In genomic region chr9:106324596-106325280, GRCh38 we compare ENCODE assay signal across 26 cellular contexts.
DNase-seq lines count a peak whose midpoint lies in the region; ATAC-seq, FAIRE-seq and TF ChIP-seq lines count a peak whose summit lies in the region.
"Had no signal": no experiment of that assay in that cellular context is flagged by ENCODE, and none has a peak within 500 bp of the region (broad histone marks: within the 10 kb centered on the region; RNA-seq: fewer than 3 reads in every experiment).

No MANE protein-coding gene starts in this region.

- H3K18ac ChIP-seq in neuronal stem cell (ENCODE audit: low read length), result peak overlapping the region; percentile 73

- no peak overlapping the region for H2BK5ac ChIP-seq in neuronal stem cell (ENCODE audit: low read length)

- no peaks in the 10 kb centered on the region for H3K36me3 ChIP-seq in GM12878 (ENCODE audit: control insufficient read depth in 2 of 2, insufficient read depth in 2 of 2, low read length in 1 of 2)
- no peaks in the 10 kb centered on the region for H3K36me3 ChIP-seq in neuronal stem cell (replicated peaks in 1 of 2; ENCODE audit: control insufficient read depth in 2 of 2, insufficient read depth in 2 of 2, low read length in 2 of 2)
- H3K36me3 ChIP-seq in kidney (ENCODE audit: control insufficient read depth in 1 of 2, insufficient read depth in 2 of 2, low read length in 2 of 2), result no peaks in the 10 kb centered on the region

- H3K79me1 ChIP-seq in neuronal stem cell (ENCODE audit: low read depth, low read length), result no peaks in the 10 kb centered on the region

- no peak overlapping the region for H2BK12ac ChIP-seq in neuronal stem cell (ENCODE audit: low read length)

- H4K91ac ChIP-seq in neuronal stem cell (ENCODE audit: low read depth, low read length, poor library complexity), result no peak overlapping the region

- FAIRE-seq in GM12878 (lab: Jason Lieb, UNC) (no peak), kidney (lab: Jason Lieb, UNC) (no peak)
- FAIRE-seq: A204.1, GM12892 had no signal

- no peak overlapping the region for H2AK5ac ChIP-seq in neuronal stem cell (ENCODE audit: low read depth, low read length)

- H2AFZ ChIP-seq in GM12878 (ENCODE audit: control insufficient read depth, low read depth, low read length) (no peak overlapping the region), neuronal stem cell (ENCODE audit: low read length) (peak overlapping the region; percentile 30)

- H3K4me2 ChIP-seq in GM12878 (ENCODE audit: control insufficient read depth, insufficient read depth), result no peak overlapping the region
- H3K4me2 ChIP-seq in neuronal stem cell (ENCODE audit: insufficient read depth, low read length, poor library complexity, severe bottlenecking), result no peak overlapping the region

- CTCF ChIA-PET in GM12878 (lab: Yijun Ruan, JAX), result interaction anchor here (0.8 to 1.6 kb wide), 4 partner anchors 15 to 39 kb away, joined by 3 to 6 read pairs (median 4); no protein-coding TSS in a partner anchor

- peak; percentile 39 for DNase-seq in Ammon's horn (ENCODE audit: low spot score)
- no peak for DNase-seq in GM12878 (ENCODE audit: low read depth, low spot score)
- peak; percentile 64 for DNase-seq in islet precursor cell
- DNase-seq in neuronal stem cell (ENCODE audit: low spot score), result no peak
- DNase-seq in kidney, result no peak
- DNase-seq in amniotic stem cell (lab: John Stamatoyannopoulos, UW), result no peak
- no peak for DNase-seq in SKM-1 treated with dmso at 0.1 percent for 144 hours (lab: John Stamatoyannopoulos, UW; ENCODE audit: unreplicated experiment)
- DNase-seq: activated CD8-positive, alpha-beta T cell treated with anti-CD3 and anti-CD28 coated beads, Interleukin-2, amount 10 ng/mL, durations not matched to agents 7 days and 5 days; activated naive CD8-positive, alpha-beta T cell treated with anti-CD3 and anti-CD28 coated beads, Interleukin-2, amount 10 ng/mL, durations not matched to agents 7 days and 5 days; CD4-positive, alpha-beta T cell; effector memory CD8-positive, alpha-beta T cell; EL; foreskin keratinocyte; MM.1S; mucosa of descending colon; NCI-H2029; NCI-H774; stimulated activated CD4-positive, alpha-beta T cell treated with anti-CD3 and anti-CD28 coated beads, Interleukin-15, amount 100 ng/mL, for 24 hours; stimulated activated naive CD4-positive, alpha-beta T cell treated with Interleukin-2 at 50 U/mL for 16 hours; T-helper 2 cell had no signal

- SMC1A ChIA-PET in GM12878 (lab: Charles Lee; ENCODE audit: uncharacterized antibody, unreplicated experiment), result interaction anchor here (0.6 to 4.9 kb wide), 8 partner anchors 9 to 870 kb away, joined by 3 to 50 read pairs (median 6); no protein-coding TSS in a partner anchor

- no peak overlapping the region for H3K27ac ChIP-seq in GM12878 (ENCODE audit: control insufficient read depth, insufficient read depth)
- peak overlapping the region; percentile 80 for H3K27ac ChIP-seq in neuronal stem cell (replicated peaks; ENCODE audit: low read length)
- H3K27ac ChIP-seq in kidney (ENCODE audit: low read depth in 2 of 2, low read length in 2 of 2), result no peak overlapping the region
- H3K27ac ChIP-seq: foreskin keratinocyte, KMS-11, SK-N-MC had no signal

- no peak for TF ChIP-seq POLR2A in GM12878 (IDR thresholded peaks at IDR 0.05; ENCODE audit: low read depth, low read length)

- RAD21 ChIA-PET in GM12878 (lab: Charles Lee; ENCODE audit: unreplicated experiment), result interaction anchor here (1.7 to 4.6 kb wide), 3 partner anchors 10 to 19 kb away, joined by 6 to 47 read pairs (median 8); no protein-coding TSS in a partner anchor

- H3K4me1 ChIP-seq in GM12878 (ENCODE audit: control insufficient read depth, insufficient read depth, low read length), result no peaks in the 10 kb centered on the region
- H3K4me1 ChIP-seq in neuronal stem cell (ENCODE audit: control insufficient read depth in 2 of 2, insufficient read depth in 1 of 2, low read depth in 1 of 2, low read length in 2 of 2), result peaks cover 21 to 45% of the 10 kb centered on the region in 2 donors
- H3K4me1 ChIP-seq in kidney (ENCODE audit: control insufficient read depth in 1 of 2, insufficient read depth in 1 of 2, low read depth in 1 of 2, low read length in 2 of 2), result no peaks in the 10 kb centered on the region
- H3K4me1 ChIP-seq: foreskin keratinocyte had no signal

- WGBS in GM12878 (ENCODE audit: insufficient coverage, insufficient replicate concordance, low lambda C conversion rate, missing lambda C conversion rate), result 1% methylated on average over 7 of the region's 7 CpGs
- no CpG with 5 or more reads among the region's 7 CpGs for WGBS in neuronal stem cell (ENCODE audit: extremely low coverage in 2 of 2, insufficient read length in 2 of 2, insufficient replicate concordance in 1 of 2), 2 donors

- no peak overlapping the region for H3K4ac ChIP-seq in neuronal stem cell (ENCODE audit: low read length)

- H3K27me3 ChIP-seq in GM12878 (replicated peaks in 1 of 2; ENCODE audit: control insufficient read depth in 2 of 2, insufficient read depth in 2 of 2, low read length in 1 of 2), result no peaks in the 10 kb centered on the region
- H3K27me3 ChIP-seq in neuronal stem cell (ENCODE audit: control insufficient read depth in 3 of 3, insufficient read depth in 3 of 3, low read depth in 1 of 3, low read length in 3 of 3), result no peaks in the 10 kb centered on the region

- H4K8ac ChIP-seq in neuronal stem cell (ENCODE audit: low read depth, low read length), result no peak overlapping the region

- TF ChIP-seq EP300 in GM12878 (IDR thresholded peaks at IDR 0.05; ENCODE audit: borderline replicate concordance in 1 of 2, control insufficient read depth in 1 of 2, low read depth in 2 of 2, low read length in 2 of 2), result no peak

- no peak overlapping the region for H3K14ac ChIP-seq in neuronal stem cell (ENCODE audit: low read length)

- H3K4me3 ChIP-seq in GM12878 (no peak overlapping the region), neuronal stem cell (ENCODE audit: low read length in 2 of 2) (no peak overlapping the region), kidney (ENCODE audit: low read length in 2 of 2) (no peak overlapping the region)
- H3K4me3 ChIP-seq: mucosa of descending colon, SK-N-MC had no signal

- no peaks in the 10 kb centered on the region for H3K79me2 ChIP-seq in GM12878 (ENCODE audit: control insufficient read depth, insufficient read depth, low read length)

- TF ChIP-seq CTCF in GM12878 (IDR thresholded peaks at IDR 0.05 in 2 of 3, conservative IDR thresholded peaks at IDR 0.05 in 1 of 3; ENCODE audit: control insufficient read depth in 2 of 3, extremely low read depth in 1 of 3, insufficient read depth in 1 of 3, low read depth in 3 of 3, low read length in 3 of 3) (no peak), kidney (IDR thresholded peaks at IDR 0.05; ENCODE audit: borderline replicate concordance, extremely low read depth, insufficient read depth) (no peak)

- ATAC-seq in GM12878 (peak; percentile 4; the same call in 1 of the 3 replicates), HG03175 (IDR thresholded peaks at IDR 0.05; ENCODE audit: unreplicated experiment) (no peak)
- ATAC-seq: activated CD8-positive, alpha-beta T cell treated with anti-CD3 and anti-CD28 coated beads, Interleukin-2, amount 10 ng/mL, durations not matched to agents 7 days and 5 days; effector memory CD8-positive, alpha-beta T cell; foreskin keratinocyte; mucosa of descending colon; natural killer cell treated with Interleukin-12 subunit alpha and Interleukin-12 subunit beta and Interleukin-15 and Interleukin-18, amount 100 ng/mL, for 72 hours had no signal

- no peaks in the 10 kb centered on the region for H4K20me1 ChIP-seq in GM12878 (ENCODE audit: control insufficient read depth, insufficient read depth)

- in situ Hi-C loops in GM12878 (cut with MboI), result no loop called here

- no peak overlapping the region for H3K23ac ChIP-seq in neuronal stem cell (ENCODE audit: low read depth, low read length, poor library complexity)

- no peak overlapping the region for H3K9ac ChIP-seq in GM12878 (ENCODE audit: control insufficient read depth, insufficient read depth, low read length)
- H3K9ac ChIP-seq in neuronal stem cell (ENCODE audit: low read depth, low read length, poor library complexity), result no peak overlapping the region
- H3K9ac ChIP-seq in kidney (ENCODE audit: low read length in 2 of 2), result no peak overlapping the region
- H3K9ac ChIP-seq: KMS-11 had no signal

- intact Hi-C loops in GM12878 (cut with micrococcal nuclease; ENCODE audit: unreplicated experiment), result loop anchor here (5.0 kb wide), 1 partner anchor 98 kb away; no protein-coding TSS in a partner anchor
- intact Hi-C loops in kidney (cut with DNase I), result no loop called here

- H2BK120ac ChIP-seq in neuronal stem cell (ENCODE audit: low read depth, low read length), result no peak overlapping the region

- no peak overlapping the region for H2BK15ac ChIP-seq in neuronal stem cell (ENCODE audit: low read length)

- POLR2A ChIA-PET in GM12878 (lab: Charles Lee), result interaction anchor here (1.2 to 2.7 kb wide), 3 partner anchors 10 to 163 kb away, joined by 4 to 15 read pairs (median 4); no protein-coding TSS in a partner anchor

- no peak for TF ChIP-seq RAD21 in GM12878 (IDR thresholded peaks at IDR 0.05; ENCODE audit: insufficient read depth, low read depth, low read length)

- no TSS peak for BruUV-seq in GM12878 (replicated peaks; lab: Mats Ljungman, UMichigan)

- H3K9me3 ChIP-seq in GM12878 (replicated peaks; ENCODE audit: control insufficient read depth, insufficient read depth, low read length) (no peaks in the 10 kb centered on the region), neuronal stem cell (replicated peaks in 1 of 2; ENCODE audit: control insufficient read depth in 2 of 2, insufficient read depth in 1 of 2, low read depth in 1 of 2, low read length in 2 of 2) (no peaks in the 10 kb centered on the region), kidney (ENCODE audit: control insufficient read depth in 1 of 2, low read length in 2 of 2) (no peaks in the 10 kb centered on the region)
- H3K9me3 ChIP-seq: mucosa of descending colon had no signal

TF ChIP-seq in GM12878, 131 proteins besides CTCF, POLR2A, EP300 and RAD21 (continues in another document):
- TF ChIP-seq ZSCAN29 (IDR thresholded peaks at IDR 0.05) (no peak), JUNB (IDR thresholded peaks at IDR 0.05) (no peak), NFIC (IDR thresholded peaks at IDR 0.05; ENCODE audit: low read depth, low read length) (no peak), CHD4 (IDR thresholded peaks at IDR 0.05) (no peak), HDAC6 (IDR thresholded peaks at IDR 0.05; ENCODE audit: unreplicated experiment) (no peak)

Comparison
In these comparisons a context has a peak if more than half of its experiments do, and no peak if none do; other contexts are left out.
1. DNase-seq: peak in Ammon's horn (single experiment) and islet precursor cell (single experiment); none in GM12878 (single experiment), neuronal stem cell (single experiment), kidney (single experiment), amniotic stem cell (single experiment) and SKM-1 treated with dmso at 0.1 percent for 144 hours (single experiment).